ENCODE assay signal across 23 cellular contexts in genomic region chr7:105905209-105905910, GRCh38. TPM values are rescaled to one million over a fixed set of nuclear protein-coding genes. Genes with fewer than 3 reads are reported as not detected.
DNase-seq lines count a peak whose midpoint lies in the region; ATAC-seq, FAIRE-seq and TF ChIP-seq lines count a peak whose summit lies in the region.
"Had no signal": no experiment of that assay in that cellular context is flagged by ENCODE, and none has a peak within 500 bp of the region (broad histone marks: within the 10 kb centered on the region; RNA-seq: fewer than 3 reads in every experiment).

No MANE protein-coding gene starts in this region.

- TF ChIP-seq EP300 in K562 (IDR thresholded peaks at IDR 0.05; ENCODE audit: low read length) = no peak

- DNase-seq in ELF-1 (ENCODE audit: low read depth, low spot score) = peak; percentile 22
- peak; percentile 20 to 29 for DNase-seq in HAP-1 (ENCODE audit: low spot score in 2 of 2)
- DNase-seq in K562 (ENCODE audit: extremely low read depth in 1 of 4, low spot score in 3 of 4) = no peak
- DNase-seq in NCI-H2107 (lab: John Stamatoyannopoulos, UW) = no peak
- no peak for DNase-seq in BE2C
- DNase-seq: COR-L47; DND-41; GOT3; IMR-90; Karpas-422; NCI-H2081; NCI-H446 treated with DMSO at 0.1 percent for 48 hours; NCI-H748 treated with DMSO at 0.1 percent for 48 hours; NK-92 treated with Interleukin-12 subunit alpha and Interleukin-12 subunit beta, amount 100 ng/mL, for 24 hours; T-helper 1 cell had no signal

- no peaks in the 10 kb centered on the region for H3K27me3 ChIP-seq in HAP-1 (ENCODE audit: low read depth)
- H3K27me3 ChIP-seq in K562 (ENCODE audit: control insufficient read depth in 2 of 2, insufficient read depth in 2 of 2, low read length in 2 of 2) = peaks cover 6 to 41% of the 10 kb centered on the region in 2 experiments; a peak in 4 of 5 replicates
- no peaks in the 10 kb centered on the region for H3K27me3 ChIP-seq in iPS-20b (ENCODE audit: insufficient read depth, low read length)
- H3K27me3 ChIP-seq in BE2C = no peaks in the 10 kb centered on the region
- H3K27me3 ChIP-seq: SJSA1 had no signal

- H3K27ac ChIP-seq in K562 (ENCODE audit: extremely low read depth, low read depth, low read length) = no peak overlapping the region
- peak overlapping the region; percentile 9 for H3K27ac ChIP-seq in iPS-20b (ENCODE audit: low read length)
- H3K27ac ChIP-seq: HL-60, SJSA1 had no signal

- ATAC-seq in K562 (no peak), HG02623 (IDR thresholded peaks at IDR 0.05; ENCODE audit: unreplicated experiment) (no peak)
- ATAC-seq: Right ventricle myocardium inferior had no signal

- 0% methylated on average over 11 of the region's 11 CpGs for WGBS in K562 (ENCODE audit: insufficient coverage, low coverage, missing lambda C conversion rate)

- intact Hi-C loops in K562 (cut with micrococcal nuclease) = no loop called here

- CTCF ChIA-PET in K562 (lab: Yijun Ruan, JAX; ENCODE audit: low intra/inter-chr PET ratio) = no interaction called here

- H3K36me3 ChIP-seq in HAP-1 (replicated peaks) = no peaks in the 10 kb centered on the region
- H3K36me3 ChIP-seq in K562 (ENCODE audit: control insufficient read depth, insufficient read depth, low read length) = no peaks in the 10 kb centered on the region
- H3K36me3 ChIP-seq in iPS-20b (ENCODE audit: insufficient read depth, low read depth, low read length) = no peaks in the 10 kb centered on the region; the same call in 1 of the 2 replicates
- H3K36me3 ChIP-seq in BE2C = no peaks in the 10 kb centered on the region
- H3K36me3 ChIP-seq: SJSA1 had no signal

- in situ Hi-C loops in HAP-1 (cut with MboI; ENCODE audit: low sequenced_read_pairs) = no loop called here
- in situ Hi-C loops in K562 (cut with MboI) = no loop called here

- H3K4me3 ChIP-seq in HAP-1 (no peak overlapping the region), K562 (no peak overlapping the region), iPS-20b (ENCODE audit: low read length) (peak overlapping the region; percentile 45; the same call in 1 of the 2 replicates), BE2C (ENCODE audit: low read depth, low read length) (no peak overlapping the region)
- H3K4me3 ChIP-seq: SJSA1 had no signal

- H3K79me2 ChIP-seq in K562 (ENCODE audit: control insufficient read depth, insufficient read depth, low read length) = no peaks in the 10 kb centered on the region

- H3K9me1 ChIP-seq in K562 (ENCODE audit: control insufficient read depth, insufficient read depth, low read length) = no peaks in the 10 kb centered on the region

- TF ChIP-seq POLR2A in K562 (conservative IDR thresholded peaks at IDR 0.05) = no peak

- no TSS peak for BruUV-seq in K562 (replicated peaks; lab: Mats Ljungman, UMichigan)

- H3K9ac ChIP-seq in K562 (ENCODE audit: insufficient read depth in 1 of 2, low read depth in 2 of 2, low read length in 2 of 2) (no peak overlapping the region), iPS-20b (ENCODE audit: low read depth, low read length) (peak overlapping the region; percentile 56; the same call in 1 of the 2 replicates)

- no peak overlapping the region for H3K4me2 ChIP-seq in K562 (ENCODE audit: insufficient read depth, low read length)

- no peak for TF ChIP-seq RAD21 in K562 (CRISPR knock-in tag; conservative IDR thresholded peaks at IDR 0.05 in 1 of 2, IDR thresholded peaks at IDR 0.05 in 1 of 2)

- no peak for TF ChIP-seq CTCF in K562 (IDR thresholded peaks at IDR 0.05 in 2 of 3, conservative IDR thresholded peaks at IDR 0.05 in 1 of 3; ENCODE audit: insufficient read depth in 2 of 3, low read depth in 1 of 3, low read length in 3 of 3)
- TF ChIP-seq CTCF in BE2C (IDR thresholded peaks at IDR 0.05; ENCODE audit: low read depth, low read length) = no peak

- no peaks in the 10 kb centered on the region; the same call in 1 of the 2 replicates for H3K4me1 ChIP-seq in HAP-1
- H3K4me1 ChIP-seq in K562 (replicated peaks in 1 of 2; ENCODE audit: control insufficient read depth in 2 of 2, insufficient read depth in 2 of 2, low read length in 2 of 2) = no peaks in the 10 kb centered on the region
- peaks cover 20% of the 10 kb centered on the region for H3K4me1 ChIP-seq in iPS-20b (ENCODE audit: insufficient read depth, low read length)
- no peaks in the 10 kb centered on the region for H3K4me1 ChIP-seq in BE2C
- H3K4me1 ChIP-seq: SJSA1 had no signal

- H4K20me1 ChIP-seq in K562 (replicated peaks; ENCODE audit: control insufficient read depth, insufficient read depth, low read length) = no peaks in the 10 kb centered on the region

- H3K9me3 ChIP-seq in HAP-1 (no peaks in the 10 kb centered on the region), K562 (replicated peaks; ENCODE audit: control insufficient read depth, insufficient read depth, low read depth, low read length) (no peaks in the 10 kb centered on the region), iPS-20b (ENCODE audit: insufficient read depth, low read depth, low read length) (no peaks in the 10 kb centered on the region; the same call in 1 of the 2 replicates), BE2C (no peaks in the 10 kb centered on the region)
- H3K9me3 ChIP-seq: SJSA1 had no signal

- FAIRE-seq in K562 (lab: Jason Lieb, UNC) = no peak
- FAIRE-seq: A204.1, G401.6, GM18507 had no signal

- POLR2A ChIA-PET in K562 (lab: Yijun Ruan, JAX) = interaction anchor here (0.7 to 1.6 kb wide), 3 partner anchors 8 to 34 kb away, joined by 3 read pairs; no protein-coding TSS in a partner anchor

- H2AFZ ChIP-seq in K562 (ENCODE audit: low read depth, low read length) = no peak overlapping the region

TF ChIP-seq in K562, 482 proteins besides CTCF, POLR2A, EP300 and RAD21 (continues in another document):
- no peak for TF ChIP-seq MYBL2 (IDR thresholded peaks at IDR 0.05; ENCODE audit: low read depth)
- TF ChIP-seq MYBL2 (CRISPR knock-in tag; IDR thresholded peaks at IDR 0.05; ENCODE audit: borderline replicate concordance) = no peak
- TF ChIP-seq FOXJ3 (CRISPR knock-in tag; IDR thresholded peaks at IDR 0.05) = no peak
- TF ChIP-seq EZH2 (IDR thresholded peaks at IDR 0.05; ENCODE audit: borderline replicate concordance, low read depth, low read length) = peak; percentile 67; the same call in 1 of the 2 replicates
- no peak for TF ChIP-seq NFXL1 (CRISPR knock-in tag; IDR thresholded peaks at IDR 0.05)

RNA-seq across cellular contexts. Expression of gene ATXN7L1, which starts 29.0 kb away (rescaled TPM):
- 33.1 and 33.6 TPM in 2 replicates for total RNA-seq in K562 (2011; cell fraction: chromatin; rRNA removed; ENCODE audit: low replicate concordance)
- 14.2 and 19.1 TPM in 2 replicates for total RNA-seq in K562 (2011; cell fraction: nucleolus; rRNA removed)
- 23.5 and 31.5 TPM in 2 replicates for total RNA-seq in K562 (2011; cell fraction: nucleoplasm; rRNA removed)
- total RNA-seq in K562 (2014; rRNA removed) (6.6 and 9.4 TPM in 2 replicates), K562 (2014; rRNA removed; fragmentation: Illumina TruSeq; extraction: Trizol) (10.3 and 11.9 TPM in 2 replicates), K562 (2015; rRNA removed; fragmentation: Illumina TruSeq; extraction: Trizol) (9.2 and 9.8 TPM in 2 replicates), K562 (2021) (8.9 and 11.2 TPM in 2 replicates)
- polyA plus RNA-seq in K562 (2011; rRNA removed) (6.2 and 10.7 TPM in 2 replicates), K562 (2014; fragmentation: Illumina TruSeq; extraction: Trizol) (6.6 and 7.3 TPM in 2 replicates), K562 (2014; fragmentation: Nextera tagmentation; extraction: Ambion mirVana) (10 to 100 TPM in 1 of 2 experiments, 1 to 10 TPM in 1; 9.5 to 10.7 TPM), K562 (2014; rRNA removed) (13.7 and 17.1 TPM in 2 replicates)
- 2.9 and 5.1 TPM in 2 replicates for polyA plus RNA-seq in K562 (2011; cell fraction: cytosol; rRNA removed)
- polyA plus RNA-seq in K562 (2011; cell fraction: nucleus; rRNA removed) = 6.9 and 8.4 TPM in 2 replicates
- polyA plus RNA-seq in K562 (2012) = 5.9 and 9.7 TPM in 2 replicates
- 7.9 and 8.8 TPM in 2 replicates for polyA minus RNA-seq in K562 (2011; rRNA and poly(A)+ RNA removed)
- 2.0 and 3.5 TPM in 2 replicates for polyA minus RNA-seq in K562 (2011; cell fraction: cytosol; rRNA and poly(A)+ RNA removed)
- polyA minus RNA-seq in K562 (2011; cell fraction: nucleus; rRNA and poly(A)+ RNA removed) = 12.4 and 12.9 TPM in 2 replicates
- 4.0 TPM for polyA plus RNA-seq in BE2C (2012; ENCODE audit: insufficient read depth, insufficient read length, low read depth)

RNA-seq across cellular contexts. Expression of gene CDHR3, which starts 57.7 kb away (rescaled TPM):
- 0.56 and 1.1 TPM in 2 replicates for total RNA-seq in K562 (2011; cell fraction: chromatin; rRNA removed; ENCODE audit: low replicate concordance)
- total RNA-seq in K562 (2011; cell fraction: nucleolus; rRNA removed) = 0.50 and 0.79 TPM in 2 replicates
- 1.3 and 2.3 TPM in 2 replicates for total RNA-seq in K562 (2011; cell fraction: nucleoplasm; rRNA removed)
- 0.09 and 0.37 TPM in 2 replicates for total RNA-seq in K562 (2014; rRNA removed)
- 0.26 and 0.36 TPM in 2 replicates for total RNA-seq in K562 (2014; rRNA removed; fragmentation: Illumina TruSeq; extraction: Trizol)
- 0.11 TPM in 1 of 2 replicates, not detected in the other for total RNA-seq in K562 (2015; rRNA removed; fragmentation: Illumina TruSeq; extraction: Trizol)
- total RNA-seq in K562 (2021) = 0.34 and 0.66 TPM in 2 replicates
- 0.15 and 0.33 TPM in 2 replicates for polyA plus RNA-seq in K562 (2011; rRNA removed)
- 0.09 and 0.18 TPM in 2 replicates for polyA plus RNA-seq in K562 (2011; cell fraction: cytosol; rRNA removed)
- polyA plus RNA-seq in K562 (2011; cell fraction: nucleus; rRNA removed) = 0.62 and 0.70 TPM in 2 replicates
- polyA plus RNA-seq in K562 (2012) = 0.28 and 0.44 TPM in 2 replicates
- 0.10 and 0.18 TPM in 2 replicates for polyA plus RNA-seq in K562 (2014; fragmentation: Illumina TruSeq; extraction: Trizol)
- polyA plus RNA-seq in K562 (2014; fragmentation: Nextera tagmentation; extraction: Ambion mirVana) = under 1 TPM in 1 of 2 experiments, not detected in 1; 0.03 TPM
- polyA plus RNA-seq in K562 (2014; rRNA removed) = 0.19 and 0.30 TPM in 2 replicates
- 0.36 TPM in 1 of 2 replicates, not detected in the other for polyA minus RNA-seq in K562 (2011; rRNA and poly(A)+ RNA removed)
- polyA minus RNA-seq in K562 (2011; cell fraction: cytosol; rRNA and poly(A)+ RNA removed) = not detected in 2 replicates
- polyA minus RNA-seq in K562 (2011; cell fraction: nucleus; rRNA and poly(A)+ RNA removed) = 0.54 and 0.67 TPM in 2 replicates
- polyA plus RNA-seq in BE2C (2012; ENCODE audit: insufficient read depth, insufficient read length, low read depth) = 5.3 TPM

Comparison
In these comparisons a context has a peak if more than half of its experiments do, and no peak if none do; other contexts are left out.
1. DNase-seq: peak in ELF-1 (single experiment) and HAP-1 (2 of 2); none in K562 (0 of 4), NCI-H2107 (single experiment) and BE2C (single experiment).